Comparison of ENCODE assay signal across 19 cellular contexts in the genomic region with DNA sequence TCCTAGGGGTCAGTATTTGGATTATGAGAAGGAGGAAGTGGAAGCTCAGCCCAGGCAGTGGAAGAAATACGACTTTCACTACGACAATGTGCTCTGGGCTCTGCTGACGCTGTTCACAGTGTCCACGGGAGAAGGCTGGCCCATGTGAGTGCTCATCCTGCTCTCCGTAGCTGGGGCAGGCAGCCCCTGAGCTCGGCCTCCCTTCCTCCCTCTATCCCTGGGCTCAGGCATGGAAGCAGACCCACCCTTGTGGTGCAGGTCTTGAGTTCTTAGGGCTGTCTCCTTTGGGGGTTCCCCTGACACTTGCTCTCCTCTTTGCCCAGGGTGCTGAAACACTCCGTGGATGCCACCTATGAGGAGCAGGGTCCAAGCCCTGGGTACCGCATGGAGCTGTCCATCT.
DNase-seq lines count a peak whose midpoint lies in the region; ATAC-seq, FAIRE-seq and TF ChIP-seq lines count a peak whose summit lies in the region.
"Had no signal": no experiment of that assay in that cellular context is flagged by ENCODE, and none has a peak within 500 bp of the region (broad histone marks: within the 10 kb centered on the region; RNA-seq: fewer than 3 reads in every experiment).

No MANE protein-coding gene starts in this region.

- peaks cover 45% of the 10 kb centered on the region for H3K36me3 ChIP-seq in WERI-Rb-1
- no peaks in the 10 kb centered on the region for H3K36me3 ChIP-seq in kidney (ENCODE audit: control insufficient read depth in 1 of 2, insufficient read depth in 2 of 2, low read length in 2 of 2)
- H3K36me3 ChIP-seq in upper lobe of right lung: no peaks in the 10 kb centered on the region
- H3K36me3 ChIP-seq: BE2C had no signal

- no peak overlapping the region for H3K27ac ChIP-seq in WERI-Rb-1
- no peak overlapping the region for H3K27ac ChIP-seq in kidney (ENCODE audit: low read depth in 2 of 2, low read length in 2 of 2)
- no peak overlapping the region for H3K27ac ChIP-seq in upper lobe of right lung

- H3K27me3 ChIP-seq in WERI-Rb-1 (ENCODE audit: insufficient read depth, low read depth, severe bottlenecking) (no peaks in the 10 kb centered on the region), upper lobe of right lung (peaks cover 5% of the 10 kb centered on the region)
- H3K27me3 ChIP-seq: BE2C had no signal

- DNase-seq in activated effector memory CD4-positive, alpha-beta T cell treated with anti-CD3 and anti-CD28 coated beads, Interleukin-2, amount 50 U/mL, for 16 hours: peak; percentile 45
- no peak for DNase-seq in activated effector memory CD4-positive, alpha-beta T cell treated with Interleukin-2 at 50 U/mL for 16 hours
- peak; percentile 0 for DNase-seq in WERI-Rb-1
- peak; percentile 48 for DNase-seq in kidney
- peak; percentile 26 for DNase-seq in upper lobe of right lung
- no peak for DNase-seq in AG08395 (ENCODE audit: low spot score)
- DNase-seq: BE2C; C1 segment of cervical spinal cord; CD4-positive, alpha-beta T cell; DMS153; DMS79; GDM1; GOT3; H7 had no signal

- H3K4me1 ChIP-seq in kidney (ENCODE audit: control insufficient read depth in 1 of 2, insufficient read depth in 1 of 2, low read depth in 1 of 2, low read length in 2 of 2) (no peaks in the 10 kb centered on the region), upper lobe of right lung (no peaks in the 10 kb centered on the region)
- H3K4me1 ChIP-seq: BE2C had no signal

- intact Hi-C loops in kidney (cut with DNase I): no loop called here
- intact Hi-C loops in upper lobe of right lung (cut with DNase I): no loop called here

- no peak for ATAC-seq in upper lobe of right lung
- ATAC-seq in HG03039 (IDR thresholded peaks at IDR 0.05; ENCODE audit: unreplicated experiment): no peak
- ATAC-seq: HCT116, HepG2 had no signal

- no peak overlapping the region for H3K9ac ChIP-seq in kidney (ENCODE audit: low read length in 2 of 2)

- TF ChIP-seq CTCF in WERI-Rb-1 (IDR thresholded peaks at IDR 0.05; ENCODE audit: low read depth, low read length) (no peak), kidney (IDR thresholded peaks at IDR 0.05; ENCODE audit: borderline replicate concordance, extremely low read depth, insufficient read depth) (no peak), upper lobe of right lung (IDR thresholded peaks at IDR 0.05) (no peak)

- no peak for FAIRE-seq in kidney (lab: Jason Lieb, UNC)
- FAIRE-seq: GM12892, GM18507, HepG2 had no signal

- H3K4me3 ChIP-seq in WERI-Rb-1 (ENCODE audit: low read depth, low read length) (no peak overlapping the region), kidney (ENCODE audit: low read length in 2 of 2) (no peak overlapping the region), upper lobe of right lung (no peak overlapping the region)

- H3K9me3 ChIP-seq in WERI-Rb-1 (ENCODE audit: severe bottlenecking) (no peaks in the 10 kb centered on the region), kidney (ENCODE audit: control insufficient read depth in 1 of 2, low read length in 2 of 2) (no peaks in the 10 kb centered on the region), upper lobe of right lung (no peaks in the 10 kb centered on the region)
- H3K9me3 ChIP-seq: BE2C had no signal

Comparison
In these comparisons a context has a peak if more than half of its experiments do, and no peak if none do; other contexts are left out.
1. DNase-seq: peak in activated effector memory CD4-positive, alpha-beta T cell treated with anti-CD3 and anti-CD28 coated beads, Interleukin-2, amount 50 U/mL, for 16 hours (single experiment), WERI-Rb-1 (single experiment), kidney (single experiment) and upper lobe of right lung (single experiment); none in activated effector memory CD4-positive, alpha-beta T cell treated with Interleukin-2 at 50 U/mL for 16 hours (single experiment) and AG08395 (single experiment).